ENCODE assay signal across 1 cellular context in the genomic region with DNA sequence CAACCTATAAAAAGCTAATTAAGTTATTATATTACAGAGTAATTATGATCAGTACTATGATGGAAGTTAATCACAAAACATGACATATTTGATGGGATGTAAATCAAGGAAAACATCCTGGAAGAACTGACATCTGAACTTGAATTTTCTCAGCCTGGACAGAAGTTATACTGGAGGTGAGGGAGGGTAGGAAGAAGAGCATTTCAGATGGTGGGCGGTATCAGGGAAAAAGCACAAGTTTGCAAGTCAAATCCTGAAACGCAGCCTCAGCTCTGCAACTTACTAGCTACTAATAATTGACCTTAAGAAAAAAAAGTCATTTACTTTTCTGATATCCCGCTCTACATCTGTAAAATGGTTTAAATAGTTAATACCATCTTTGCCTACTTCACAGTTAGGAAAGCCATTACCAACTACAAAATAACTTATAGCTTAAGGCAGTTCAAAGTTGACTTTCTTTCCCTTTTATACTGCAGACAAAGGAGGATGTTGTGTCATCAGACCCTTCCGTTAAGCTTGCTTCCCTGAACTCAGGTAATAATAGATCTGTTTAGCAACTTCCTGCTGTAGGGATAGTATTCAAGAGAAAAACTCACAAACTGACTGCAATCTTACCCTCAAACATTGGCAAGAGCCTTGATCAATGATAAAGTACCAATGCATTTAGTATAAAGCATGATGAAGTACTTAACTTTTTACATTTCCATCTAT.
TF ChIP-seq lines count a peak whose summit lies in the region.

No MANE protein-coding gene starts in this region.

TF ChIP-seq in HepG2, 621 proteins besides CTCF, POLR2A, EP300 and RAD21 (continued from another document and continues in another):
- TF ChIP-seq, protein P1, sequence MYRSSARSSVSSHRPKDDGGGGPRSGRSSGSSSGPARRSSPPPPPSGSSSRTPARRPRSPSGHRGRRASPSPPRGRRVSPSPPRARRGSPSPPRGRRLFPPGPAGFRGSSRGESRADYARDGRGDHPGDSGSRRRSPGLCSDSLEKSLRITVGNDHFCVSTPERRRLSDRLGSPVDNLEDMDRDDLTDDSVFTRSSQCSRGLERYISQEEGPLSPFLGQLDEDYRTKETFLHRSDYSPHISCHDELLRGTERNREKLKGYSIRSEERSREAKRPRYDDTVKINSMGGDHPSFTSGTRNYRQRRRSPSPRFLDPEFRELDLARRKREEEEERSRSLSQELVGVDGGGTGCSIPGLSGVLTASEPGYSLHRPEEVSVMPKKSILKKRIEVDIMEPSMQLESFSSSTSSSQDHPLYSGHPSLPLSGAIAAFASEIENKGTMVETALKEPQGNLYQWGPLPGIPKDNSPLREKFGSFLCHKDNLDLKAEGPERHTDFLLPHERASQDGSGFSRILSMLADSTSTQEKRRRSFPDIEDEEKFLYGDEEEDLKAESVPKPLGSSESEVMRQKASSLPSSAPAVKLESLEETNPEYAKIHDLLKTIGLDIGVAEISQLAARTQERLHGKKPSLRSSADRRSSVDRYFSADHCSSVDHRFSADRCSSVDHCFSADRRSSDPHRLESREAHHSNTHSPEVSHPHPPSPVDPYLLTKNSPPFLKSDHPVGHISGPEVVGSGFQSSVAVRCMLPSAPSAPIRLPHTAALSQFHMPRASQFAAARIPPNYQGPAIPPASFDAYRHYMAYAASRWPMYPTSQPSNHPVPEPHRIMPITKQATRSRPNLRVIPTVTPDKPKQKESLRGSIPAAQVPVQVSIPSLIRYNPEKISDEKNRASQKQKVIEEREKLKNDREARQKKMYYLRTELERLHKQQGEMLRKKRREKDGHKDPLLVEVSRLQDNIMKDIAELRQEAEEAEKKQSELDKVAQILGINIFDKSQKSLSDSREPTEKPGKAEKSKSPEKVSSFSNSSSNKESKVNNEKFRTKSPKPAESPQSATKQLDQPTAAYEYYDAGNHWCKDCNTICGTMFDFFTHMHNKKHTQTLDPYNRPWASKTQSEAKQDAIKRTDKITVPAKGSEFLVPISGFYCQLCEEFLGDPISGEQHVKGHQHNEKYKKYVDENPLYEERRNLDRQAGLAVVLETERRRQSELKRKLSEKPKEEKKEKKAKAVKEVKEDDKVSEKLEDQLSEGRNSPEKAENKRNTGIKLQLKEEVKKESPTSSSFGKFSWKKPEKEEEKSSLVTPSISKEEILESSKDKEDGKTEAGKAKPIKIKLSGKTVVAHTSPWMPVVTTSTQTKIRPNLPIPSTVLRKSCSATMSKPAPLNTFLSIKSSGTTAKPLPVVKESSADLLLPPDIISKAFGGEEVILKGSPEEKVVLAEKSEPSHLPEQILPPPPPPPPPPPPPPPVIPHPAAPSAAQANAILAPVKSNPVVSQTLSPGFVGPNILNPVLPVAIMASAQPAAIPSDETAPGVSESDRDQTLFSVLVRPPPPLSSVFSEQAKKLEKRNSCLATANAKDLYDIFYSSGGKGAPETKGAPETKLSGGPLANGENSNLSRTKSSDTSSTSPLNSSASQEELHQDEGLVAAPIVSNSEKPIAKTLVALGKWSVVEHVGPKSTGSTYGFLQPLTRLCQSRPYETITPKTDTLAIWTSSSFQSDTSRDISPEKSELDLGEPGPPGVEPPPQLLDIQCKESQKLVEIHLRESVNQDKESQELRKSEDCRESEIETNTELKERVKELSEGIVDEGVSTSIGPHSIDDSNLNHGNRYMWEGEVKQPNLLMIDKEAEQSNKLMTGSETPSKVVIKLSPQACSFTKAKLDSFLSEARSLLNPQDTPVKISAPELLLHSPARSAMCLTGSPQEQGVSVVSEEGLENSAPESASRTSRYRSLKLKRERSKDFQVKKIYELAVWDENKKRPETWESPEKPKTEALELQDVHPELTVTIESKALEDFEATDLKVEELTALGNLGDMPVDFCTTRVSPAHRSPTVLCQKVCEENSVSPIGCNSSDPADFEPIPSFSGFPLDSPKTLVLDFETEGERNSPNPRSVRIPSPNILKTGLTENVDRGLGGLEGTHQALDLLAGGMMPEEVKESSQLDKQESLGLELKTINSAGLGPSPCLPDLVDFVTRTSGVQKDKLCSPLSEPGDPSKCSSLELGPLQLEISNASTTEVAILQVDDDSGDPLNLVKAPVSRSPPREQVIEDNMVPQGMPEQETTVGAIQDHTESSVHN (CRISPR knock-in tag; IDR thresholded peaks at IDR 0.05), result no peak
- no peak for TF ChIP-seq ATM (IDR thresholded peaks at IDR 0.05; ENCODE audit: borderline replicate concordance)
- no peak; the same call in 1 of the 2 replicates for TF ChIP-seq HNF4A (CRISPR knock-in tag; IDR thresholded peaks at IDR 0.05)
- no peak for TF ChIP-seq FOXA1 (IDR thresholded peaks at IDR 0.05)
- TF ChIP-seq FOXA1 (CRISPR knock-in tag; IDR thresholded peaks at IDR 0.05), result no peak
- TF ChIP-seq ETV5 (CRISPR knock-in tag; IDR thresholded peaks at IDR 0.05; ENCODE audit: borderline replicate concordance), result peak; percentile 56; the same call in 1 of the 2 replicates
- TF ChIP-seq, protein P2, sequence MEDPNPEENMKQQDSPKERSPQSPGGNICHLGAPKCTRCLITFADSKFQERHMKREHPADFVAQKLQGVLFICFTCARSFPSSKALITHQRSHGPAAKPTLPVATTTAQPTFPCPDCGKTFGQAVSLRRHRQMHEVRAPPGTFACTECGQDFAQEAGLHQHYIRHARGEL (CRISPR knock-in tag; IDR thresholded peaks at IDR 0.05), result no peak
- no peak for TF ChIP-seq SOX6 (IDR thresholded peaks at IDR 0.05)
- TF ChIP-seq SOX6 (CRISPR knock-in tag; IDR thresholded peaks at IDR 0.05), result peak; percentile 31; the same call in 1 of the 2 replicates
- TF ChIP-seq HMG20A (CRISPR knock-in tag; IDR thresholded peaks at IDR 0.05; ENCODE audit: borderline replicate concordance), result no peak
- TF ChIP-seq CCDC6 (CRISPR knock-in tag; IDR thresholded peaks at IDR 0.05), result no peak
- TF ChIP-seq HMGXB4 (CRISPR knock-in tag; IDR thresholded peaks at IDR 0.05; ENCODE audit: borderline replicate concordance in 1 of 2, low read depth in 1 of 2), result no peak
- no peak for TF ChIP-seq KLF16 (CRISPR knock-in tag; IDR thresholded peaks at IDR 0.05)
- no peak for TF ChIP-seq KDM5B (CRISPR knock-in tag; IDR thresholded peaks at IDR 0.05; ENCODE audit: borderline replicate concordance)
- TF ChIP-seq NFRKB (IDR thresholded peaks at IDR 0.05), result no peak
- no peak for TF ChIP-seq ZNF350 (CRISPR knock-in tag; IDR thresholded peaks at IDR 0.05; ENCODE audit: borderline replicate concordance, low read depth)
- no peak for TF ChIP-seq FOXC1 (CRISPR knock-in tag; IDR thresholded peaks at IDR 0.05; ENCODE audit: borderline replicate concordance)
- no peak for TF ChIP-seq CAMTA2 (CRISPR knock-in tag; IDR thresholded peaks at IDR 0.05; ENCODE audit: borderline replicate concordance)
- TF ChIP-seq SIX4 (CRISPR knock-in tag; IDR thresholded peaks at IDR 0.05), result no peak
- peak; percentile 18; the same call in 1 of the 2 replicates for TF ChIP-seq ZNF652 (CRISPR knock-in tag; IDR thresholded peaks at IDR 0.05; ENCODE audit: borderline replicate concordance, low read depth)
- TF ChIP-seq NR2C2 (CRISPR knock-in tag; IDR thresholded peaks at IDR 0.05; ENCODE audit: borderline replicate concordance), result no peak
- TF ChIP-seq, protein P3, sequence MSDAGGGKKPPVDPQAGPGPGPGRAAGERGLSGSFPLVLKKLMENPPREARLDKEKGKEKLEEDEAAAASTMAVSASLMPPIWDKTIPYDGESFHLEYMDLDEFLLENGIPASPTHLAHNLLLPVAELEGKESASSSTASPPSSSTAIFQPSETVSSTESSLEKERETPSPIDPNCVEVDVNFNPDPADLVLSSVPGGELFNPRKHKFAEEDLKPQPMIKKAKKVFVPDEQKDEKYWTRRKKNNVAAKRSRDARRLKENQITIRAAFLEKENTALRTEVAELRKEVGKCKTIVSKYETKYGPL (CRISPR knock-in tag; IDR thresholded peaks at IDR 0.05), result no peak
- TF ChIP-seq ELF3 (CRISPR knock-in tag; IDR thresholded peaks at IDR 0.05), result peak; percentile 61; the same call in 1 of the 2 replicates
- TF ChIP-seq ZBTB4 (CRISPR knock-in tag; IDR thresholded peaks at IDR 0.05; ENCODE audit: borderline replicate concordance), result no peak
- no peak for TF ChIP-seq NFE2 (CRISPR knock-in tag; IDR thresholded peaks at IDR 0.05)
- TF ChIP-seq, protein P4, sequence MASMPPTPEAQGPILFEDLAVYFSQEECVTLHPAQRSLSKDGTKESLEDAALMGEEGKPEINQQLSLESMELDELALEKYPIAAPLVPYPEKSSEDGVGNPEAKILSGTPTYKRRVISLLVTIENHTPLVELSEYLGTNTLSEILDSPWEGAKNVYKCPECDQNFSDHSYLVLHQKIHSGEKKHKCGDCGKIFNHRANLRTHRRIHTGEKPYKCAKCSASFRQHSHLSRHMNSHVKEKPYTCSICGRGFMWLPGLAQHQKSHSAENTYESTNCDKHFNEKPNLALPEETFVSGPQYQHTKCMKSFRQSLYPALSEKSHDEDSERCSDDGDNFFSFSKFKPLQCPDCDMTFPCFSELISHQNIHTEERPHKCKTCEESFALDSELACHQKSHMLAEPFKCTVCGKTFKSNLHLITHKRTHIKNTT (CRISPR knock-in tag; IDR thresholded peaks at IDR 0.05), result no peak
- no peak for TF ChIP-seq TIGD3 (CRISPR knock-in tag; IDR thresholded peaks at IDR 0.05; ENCODE audit: borderline replicate concordance)
- peak; percentile 20; the same call in 1 of the 2 replicates for TF ChIP-seq NCOA2 (CRISPR knock-in tag; IDR thresholded peaks at IDR 0.05)
- TF ChIP-seq ZFP36L1 (CRISPR knock-in tag; IDR thresholded peaks at IDR 0.05), result no peak
- no peak for TF ChIP-seq ZNF414 (CRISPR knock-in tag; IDR thresholded peaks at IDR 0.05)
- TF ChIP-seq ZNF574 (CRISPR knock-in tag; IDR thresholded peaks at IDR 0.05), result no peak
- no peak for TF ChIP-seq HOXA7 (CRISPR knock-in tag; IDR thresholded peaks at IDR 0.05)
- TF ChIP-seq PLRG1 (conservative IDR thresholded peaks at IDR 0.05), result no peak
- TF ChIP-seq EED (CRISPR knock-in tag; IDR thresholded peaks at IDR 0.05), result no peak
- TF ChIP-seq CHD4 (IDR thresholded peaks at IDR 0.05; ENCODE audit: borderline replicate concordance, low read length), result no peak
